In the genomic region with DNA sequence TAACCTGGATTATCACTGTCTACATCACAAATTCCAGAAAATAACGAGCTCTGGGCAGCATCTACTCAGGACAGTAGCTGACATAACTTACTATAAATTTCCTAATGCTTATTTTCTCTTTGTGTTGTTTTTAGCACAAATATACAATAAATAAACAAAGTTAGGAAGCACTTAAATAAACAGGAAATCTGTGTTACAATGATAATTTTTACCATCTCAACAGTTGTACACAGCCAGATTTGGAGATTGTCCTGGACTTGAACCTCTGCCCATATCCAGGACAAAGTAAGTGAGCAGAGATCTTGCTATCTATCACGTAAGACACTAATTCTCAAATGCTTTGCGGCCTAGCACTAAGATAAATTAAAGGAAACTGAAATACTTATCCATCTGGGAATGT, we compare ENCODE assay signal across 11 cellular contexts.
"Had no signal": no experiment of that assay in that cellular context is flagged by ENCODE, and none has a peak within 500 bp of the region (broad histone marks: within the 10 kb centered on the region; RNA-seq: fewer than 3 reads in every experiment).

No MANE protein-coding gene starts in this region.

- H3K36me3 ChIP-seq: HAP-1 had no signal

- H2AFZ ChIP-seq: GM23248, GM23338 had no signal

- ATAC-seq: GM23338, HCT116 had no signal

- H3K9me3 ChIP-seq: HAP-1 had no signal

- H3K4me3 ChIP-seq: GM23248, GM23338, HAP-1 had no signal

- H3K27ac ChIP-seq: GM23248 had no signal

- H3K4me2 ChIP-seq: GM23338 had no signal

- H3K9ac ChIP-seq: GM23248 had no signal

- DNase-seq: GM23248, GOT3, H7, H9, HCEC 1CT, HFFc6 had no signal

- FAIRE-seq: H1, H54 had no signal

- H3K4me1 ChIP-seq: HAP-1 had no signal
